9 cellular contexts compared by ENCODE assay signal in genomic region chr15:43775411-43775965, GRCh38. TPM values are rescaled to one million over a fixed set of nuclear protein-coding genes. Genes with fewer than 3 reads are reported as not detected.
A peak's percentile ranks its signal among the peaks of the same experiment; 100 is the strongest.
DNase-seq lines count a peak whose midpoint lies in the region; ATAC-seq lines count a peak whose summit lies in the region.
"Had no signal": no experiment of that assay in that cellular context is flagged by ENCODE, and none has a peak within 500 bp of the region (broad histone marks: within the 10 kb centered on the region; RNA-seq: fewer than 3 reads in every experiment).

No MANE protein-coding gene starts in this region.

- intact Hi-C loops in sciatic nerve (cut with DNase I): no loop called here

- H3K27me3 Mint-ChIP-seq in T-helper 17 cell: no peaks in the 10 kb centered on the region

- H3K9me3 ChIP-seq in T-helper 17 cell (ENCODE audit: control insufficient read depth, low read length, poor library complexity, severe bottlenecking): no peaks in the 10 kb centered on the region

- H3K36me3 Mint-ChIP-seq in T-helper 17 cell (ENCODE audit: low read depth): peaks cover 3% of the 10 kb centered on the region

- peaks cover 15% of the 10 kb centered on the region for H3K4me1 Mint-ChIP-seq in T-helper 17 cell

- H3K4me3 Mint-ChIP-seq in T-helper 17 cell: peak overlapping the region; percentile 93

- DNase-seq in EH (ENCODE audit: low read depth) (peak; percentile 61), NAMALWA (ENCODE audit: low spot score) (peak; percentile 48), T-helper 17 cell (no peak), glomerular visceral epithelial cell (ENCODE audit: extremely low spot score) (peak; percentile 65), sciatic nerve (ENCODE audit: low spot score) (no peak)

- ATAC-seq in T-helper 17 cell (no peak), sciatic nerve (peak; percentile 1), GM21576 (IDR thresholded peaks at IDR 0.05; ENCODE audit: unreplicated experiment) (no peak), HG02678 (IDR thresholded peaks at IDR 0.05; ENCODE audit: unreplicated experiment) (no peak), HG03460 (IDR thresholded peaks at IDR 0.05; ENCODE audit: unreplicated experiment) (no peak)

- H3K27ac Mint-ChIP-seq in T-helper 17 cell: peak overlapping the region; percentile 79

RNA-seq across cellular contexts. Expression of gene ELL3, which starts 1.3 kb away (rescaled TPM):
- total RNA-seq in T-helper 17 cell: under 1 TPM; 0.63 to 0.97 TPM
- total RNA-seq in sciatic nerve: 5.6 TPM

RNA-seq across cellular contexts. Expression of gene SERF2, which starts 16.6 kb away (rescaled TPM):
- 100 to 1,000 TPM; 424 to 465 TPM for total RNA-seq in T-helper 17 cell
- 656 TPM for total RNA-seq in sciatic nerve

RNA-seq across cellular contexts. Expression of gene SERINC4, which starts 24.5 kb away (rescaled TPM):
- total RNA-seq in T-helper 17 cell (under 1 TPM in 1 of 2 donors, not detected in 1; 0.32 TPM), sciatic nerve (0.31 TPM)
- total RNA-seq: subcutaneous adipose tissue had no signal

RNA-seq across cellular contexts. Expression of gene HYPK, which starts 24.9 kb away (rescaled TPM):
- total RNA-seq in T-helper 17 cell (10 to 100 TPM; 15.7 to 22.8 TPM), sciatic nerve (13.6 TPM)

RNA-seq across cellular contexts. Expression of gene PDIA3, which starts 29.2 kb away (rescaled TPM):
- total RNA-seq in T-helper 17 cell (100 to 1,000 TPM; 168 to 170 TPM), sciatic nerve (194 TPM)

Comparison
In these comparisons a context has a peak if more than half of its experiments do, and no peak if none do; other contexts are left out.
1. DNase-seq: peak in EH (single experiment), NAMALWA (single experiment) and glomerular visceral epithelial cell (single experiment); none in T-helper 17 cell (0 of 3) and sciatic nerve (single experiment).